Comparison of ENCODE assay signal across 15 cellular contexts in genomic region chr9:36503172-36504153, GRCh38.
DNase-seq lines count a peak whose midpoint lies in the region; ATAC-seq, FAIRE-seq and TF ChIP-seq lines count a peak whose summit lies in the region.
"Had no signal": no experiment of that assay in that cellular context is flagged by ENCODE, and none has a peak within 500 bp of the region (broad histone marks: within the 10 kb centered on the region; RNA-seq: fewer than 3 reads in every experiment).

No MANE protein-coding gene starts in this region.

- no peaks in the 10 kb centered on the region for H3K36me3 Mint-ChIP-seq in activated CD4-positive, alpha-beta T cell treated with anti-CD3 and anti-CD28 coated beads for 36 hours (ENCODE audit: low read depth)
- H3K36me3 Mint-ChIP-seq in activated naive CD8-positive, alpha-beta T cell treated with anti-CD3 and anti-CD28 coated beads, Interleukin-2, amount 50 U/mL, for 24 hours (ENCODE audit: low read depth) = no peaks in the 10 kb centered on the region

- peaks cover 17% of the 10 kb centered on the region for H3K4me1 Mint-ChIP-seq in activated CD4-positive, alpha-beta T cell treated with anti-CD3 and anti-CD28 coated beads for 36 hours
- H3K4me1 Mint-ChIP-seq in activated naive CD8-positive, alpha-beta T cell treated with anti-CD3 and anti-CD28 coated beads, Interleukin-2, amount 50 U/mL, for 24 hours = peaks cover 14% of the 10 kb centered on the region

- peak overlapping the region; percentile 27 for H3K27ac Mint-ChIP-seq in activated CD4-positive, alpha-beta T cell treated with anti-CD3 and anti-CD28 coated beads for 36 hours
- H3K27ac Mint-ChIP-seq in activated naive CD8-positive, alpha-beta T cell treated with anti-CD3 and anti-CD28 coated beads, Interleukin-2, amount 50 U/mL, for 24 hours = peak overlapping the region; percentile 32
- H3K27ac Mint-ChIP-seq: activated B cell treated with CpG ODN at 0.5 μM for 24 hours had no signal

- 51 to 66% (median 60%) methylated on average over 6 of the region's 6 CpGs for WGBS in small intestine, 3 donors
- 81% methylated on average over 6 of the region's 6 CpGs for WGBS in right cardiac atrium

- no peaks in the 10 kb centered on the region for H3K27me3 Mint-ChIP-seq in activated CD4-positive, alpha-beta T cell treated with anti-CD3 and anti-CD28 coated beads for 36 hours
- H3K27me3 Mint-ChIP-seq in activated naive CD8-positive, alpha-beta T cell treated with anti-CD3 and anti-CD28 coated beads, Interleukin-2, amount 50 U/mL, for 24 hours = no peaks in the 10 kb centered on the region
- H3K27me3 Mint-ChIP-seq: activated B cell treated with CpG ODN at 0.5 μM for 24 hours had no signal

- H3K27me3 ChIP-seq in Loucy (ENCODE audit: insufficient read depth, low read length, poor library complexity, severe bottlenecking) (no peaks in the 10 kb centered on the region), small intestine (ENCODE audit: control insufficient read depth in 2 of 2, insufficient read depth in 2 of 2, low read length in 2 of 2) (no peaks in the 10 kb centered on the region), right cardiac atrium (ENCODE audit: control insufficient read depth, insufficient read depth) (no peaks in the 10 kb centered on the region)
- H3K27me3 ChIP-seq: hepatocyte had no signal

- no peak overlapping the region for H3K9ac ChIP-seq in Loucy (ENCODE audit: low read depth, low read length, poor library complexity, severe bottlenecking)

- peak; percentile 53 for ATAC-seq in activated CD4-positive, alpha-beta T cell treated with anti-CD3 and anti-CD28 coated beads for 36 hours
- ATAC-seq in activated naive CD8-positive, alpha-beta T cell treated with anti-CD3 and anti-CD28 coated beads, Interleukin-2, amount 50 U/mL, for 24 hours = no peak
- ATAC-seq in right cardiac atrium = no peak
- ATAC-seq: left lobe of liver had no signal

- H3K4me2 ChIP-seq in Loucy (ENCODE audit: low read depth, low read length, poor library complexity, severe bottlenecking) = no peak overlapping the region
- H3K4me2 ChIP-seq: hepatocyte had no signal

- H3K9me3 ChIP-seq in Loucy (ENCODE audit: insufficient read depth, low read depth, low read length) (no peaks in the 10 kb centered on the region), small intestine (ENCODE audit: control insufficient read depth, low read depth) (no peaks in the 10 kb centered on the region), right cardiac atrium (ENCODE audit: control insufficient read depth, low read length) (no peaks in the 10 kb centered on the region)
- H3K9me3 ChIP-seq: Caco-2 had no signal

- peak overlapping the region; percentile 55 for H2AFZ ChIP-seq in Loucy (ENCODE audit: low read length)
- H2AFZ ChIP-seq: hepatocyte had no signal

- H3K27ac ChIP-seq in small intestine (ENCODE audit: low read depth in 1 of 2, low read length in 1 of 2) (peak overlapping the region in 1 of 2 donors; percentile 9), right cardiac atrium (ENCODE audit: low read length) (no peak overlapping the region)
- H3K27ac ChIP-seq: hepatocyte had no signal

- H3K4me3 ChIP-seq in Loucy (ENCODE audit: low read length, poor library complexity, severe bottlenecking) (no peak overlapping the region), small intestine (ENCODE audit: low read depth in 1 of 2, low read length in 2 of 2) (no peak overlapping the region), right cardiac atrium (ENCODE audit: low read length) (no peak overlapping the region)
- H3K4me3 ChIP-seq: hepatocyte had no signal

- no peak for FAIRE-seq in small intestine (lab: Jason Lieb, UNC)

- CTCF ChIA-PET in activated CD4-positive, alpha-beta T cell treated with anti-CD3 and anti-CD28 coated beads for 36 hours (lab: Charles Lee) = interaction anchor here (0.5 to 1.1 kb wide), 10 partner anchors 13 to 821 kb away, joined by 3 to 5 read pairs (median 3); no protein-coding TSS in a partner anchor

- H4K20me1 ChIP-seq in Loucy (ENCODE audit: insufficient read depth, low read length, poor library complexity, severe bottlenecking) = no peaks in the 10 kb centered on the region

- intact Hi-C loops in activated CD4-positive, alpha-beta T cell treated with anti-CD3 and anti-CD28 coated beads for 36 hours (cut with DNase I, micrococcal nuclease) = no loop called here
- intact Hi-C loops in right cardiac atrium (cut with DNase I) = loop anchor here in 1 of 4 donors (10.0 kb wide), 1 partner anchor 61 kb away; no protein-coding TSS in a partner anchor

- no peaks in the 10 kb centered on the region for H3K9me3 Mint-ChIP-seq in activated CD4-positive, alpha-beta T cell treated with anti-CD3 and anti-CD28 coated beads for 36 hours (ENCODE audit: low read depth)
- H3K9me3 Mint-ChIP-seq in activated naive CD8-positive, alpha-beta T cell treated with anti-CD3 and anti-CD28 coated beads, Interleukin-2, amount 50 U/mL, for 24 hours = no peaks in the 10 kb centered on the region
- H3K9me3 Mint-ChIP-seq: activated B cell treated with CpG ODN at 0.5 μM for 24 hours had no signal

- H3K79me2 ChIP-seq in Loucy (ENCODE audit: insufficient read depth, low read length) = no peaks in the 10 kb centered on the region
- H3K79me2 ChIP-seq: hepatocyte had no signal

- no peak for TF ChIP-seq CTCF in Loucy (conservative IDR thresholded peaks at IDR 0.05; ENCODE audit: low read length)

- peaks cover 10% of the 10 kb centered on the region for H3K4me1 ChIP-seq in Loucy (ENCODE audit: insufficient read depth, low read length, poor library complexity, severe bottlenecking)
- peaks cover 0 to 3% of the 10 kb centered on the region in 2 donors for H3K4me1 ChIP-seq in small intestine (ENCODE audit: control insufficient read depth in 2 of 2, insufficient read depth in 1 of 2, low read depth in 1 of 2, low read length in 1 of 2)
- no peaks in the 10 kb centered on the region for H3K4me1 ChIP-seq in right cardiac atrium (ENCODE audit: control insufficient read depth, insufficient read depth, low read length)

- H3K36me3 ChIP-seq in Loucy (ENCODE audit: insufficient read depth, low read length) = no peaks in the 10 kb centered on the region
- no peaks in the 10 kb centered on the region for H3K36me3 ChIP-seq in small intestine (ENCODE audit: control insufficient read depth in 2 of 2, insufficient read depth in 2 of 2, low read length in 2 of 2)

- H3K9me2 ChIP-seq in Loucy (replicated peaks; ENCODE audit: low read depth, low read length) = no peaks in the 10 kb centered on the region

- H3K4me3 Mint-ChIP-seq in activated CD4-positive, alpha-beta T cell treated with anti-CD3 and anti-CD28 coated beads for 36 hours = no peak overlapping the region
- H3K4me3 Mint-ChIP-seq in activated naive CD8-positive, alpha-beta T cell treated with anti-CD3 and anti-CD28 coated beads, Interleukin-2, amount 50 U/mL, for 24 hours = no peak overlapping the region
- H3K4me3 Mint-ChIP-seq: activated B cell treated with CpG ODN at 0.5 μM for 24 hours had no signal

- POLR2A ChIA-PET in activated CD4-positive, alpha-beta T cell treated with anti-CD3 and anti-CD28 coated beads for 36 hours (lab: Charles Lee) = interaction anchor here (0.7 kb wide), 1 partner anchor 24 kb away, joined by 5 read pairs; no protein-coding TSS in a partner anchor

- no peak for DNase-seq in activated CD4-positive, alpha-beta T cell treated with anti-CD3 and anti-CD28 coated beads for 36 hours
- no peak for DNase-seq in activated CD4-positive, alpha-beta T cell treated with anti-CD3 and anti-CD28 coated beads for 48 hours
- DNase-seq in activated naive CD8-positive, alpha-beta T cell treated with anti-CD3 and anti-CD28 coated beads, Interleukin-2, amount 50 U/mL, for 24 hours = no peak
- DNase-seq in small intestine (peak; percentile 61), right cardiac atrium (no peak), activated gamma-delta T cell treated with Interleukin-2 at 50 U/mL for 16 hours (no peak), NCI-H2029 treated with DMSO at 0.1 percent for 48 hours (lab: John Stamatoyannopoulos, UW) (no peak)
- DNase-seq: activated B cell treated with CpG ODN at 0.5 μM for 24 hours, aorta, Caco-2, dermis blood vessel endothelial cell, retina had no signal

- no peaks in the 10 kb centered on the region for H3F3A ChIP-seq in Loucy (ENCODE audit: low read depth)
